1 cellular context compared by ENCODE assay signal in the genomic region with DNA sequence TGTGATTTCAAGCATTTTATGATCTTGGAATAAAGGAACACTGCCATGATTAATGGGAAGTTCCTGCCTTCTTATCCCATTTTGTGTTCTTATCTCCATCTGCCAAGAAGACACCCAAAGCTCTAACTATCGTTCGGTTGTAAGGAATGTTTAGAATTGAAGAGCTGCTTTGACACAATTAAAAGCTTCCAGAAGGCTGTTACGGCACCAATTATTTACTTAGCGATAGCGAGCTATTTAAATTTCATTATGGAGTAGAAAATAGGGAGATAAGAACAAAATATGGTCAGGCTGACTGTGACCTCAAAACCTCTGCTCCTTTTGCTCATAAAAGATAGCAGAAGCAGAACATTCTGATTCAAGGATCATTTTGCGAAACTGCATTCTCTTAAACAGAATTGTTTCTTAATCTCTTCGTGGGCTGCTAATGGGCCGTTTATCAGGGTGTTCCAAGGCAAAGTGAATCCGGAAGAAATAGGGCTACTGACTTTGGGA.
TF ChIP-seq lines count a peak whose summit lies in the region.

No MANE protein-coding gene starts in this region.

TF ChIP-seq in K562, 482 proteins besides CTCF, POLR2A, EP300 and RAD21 (continued from another document):
- TF ChIP-seq, protein P1, sequence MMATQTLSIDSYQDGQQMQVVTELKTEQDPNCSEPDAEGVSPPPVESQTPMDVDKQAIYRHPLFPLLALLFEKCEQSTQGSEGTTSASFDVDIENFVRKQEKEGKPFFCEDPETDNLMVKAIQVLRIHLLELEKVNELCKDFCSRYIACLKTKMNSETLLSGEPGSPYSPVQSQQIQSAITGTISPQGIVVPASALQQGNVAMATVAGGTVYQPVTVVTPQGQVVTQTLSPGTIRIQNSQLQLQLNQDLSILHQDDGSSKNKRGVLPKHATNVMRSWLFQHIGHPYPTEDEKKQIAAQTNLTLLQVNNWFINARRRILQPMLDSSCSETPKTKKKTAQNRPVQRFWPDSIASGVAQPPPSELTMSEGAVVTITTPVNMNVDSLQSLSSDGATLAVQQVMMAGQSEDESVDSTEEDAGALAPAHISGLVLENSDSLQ (IDR thresholded peaks at IDR 0.05) = no peak
- TF ChIP-seq, protein P2, sequence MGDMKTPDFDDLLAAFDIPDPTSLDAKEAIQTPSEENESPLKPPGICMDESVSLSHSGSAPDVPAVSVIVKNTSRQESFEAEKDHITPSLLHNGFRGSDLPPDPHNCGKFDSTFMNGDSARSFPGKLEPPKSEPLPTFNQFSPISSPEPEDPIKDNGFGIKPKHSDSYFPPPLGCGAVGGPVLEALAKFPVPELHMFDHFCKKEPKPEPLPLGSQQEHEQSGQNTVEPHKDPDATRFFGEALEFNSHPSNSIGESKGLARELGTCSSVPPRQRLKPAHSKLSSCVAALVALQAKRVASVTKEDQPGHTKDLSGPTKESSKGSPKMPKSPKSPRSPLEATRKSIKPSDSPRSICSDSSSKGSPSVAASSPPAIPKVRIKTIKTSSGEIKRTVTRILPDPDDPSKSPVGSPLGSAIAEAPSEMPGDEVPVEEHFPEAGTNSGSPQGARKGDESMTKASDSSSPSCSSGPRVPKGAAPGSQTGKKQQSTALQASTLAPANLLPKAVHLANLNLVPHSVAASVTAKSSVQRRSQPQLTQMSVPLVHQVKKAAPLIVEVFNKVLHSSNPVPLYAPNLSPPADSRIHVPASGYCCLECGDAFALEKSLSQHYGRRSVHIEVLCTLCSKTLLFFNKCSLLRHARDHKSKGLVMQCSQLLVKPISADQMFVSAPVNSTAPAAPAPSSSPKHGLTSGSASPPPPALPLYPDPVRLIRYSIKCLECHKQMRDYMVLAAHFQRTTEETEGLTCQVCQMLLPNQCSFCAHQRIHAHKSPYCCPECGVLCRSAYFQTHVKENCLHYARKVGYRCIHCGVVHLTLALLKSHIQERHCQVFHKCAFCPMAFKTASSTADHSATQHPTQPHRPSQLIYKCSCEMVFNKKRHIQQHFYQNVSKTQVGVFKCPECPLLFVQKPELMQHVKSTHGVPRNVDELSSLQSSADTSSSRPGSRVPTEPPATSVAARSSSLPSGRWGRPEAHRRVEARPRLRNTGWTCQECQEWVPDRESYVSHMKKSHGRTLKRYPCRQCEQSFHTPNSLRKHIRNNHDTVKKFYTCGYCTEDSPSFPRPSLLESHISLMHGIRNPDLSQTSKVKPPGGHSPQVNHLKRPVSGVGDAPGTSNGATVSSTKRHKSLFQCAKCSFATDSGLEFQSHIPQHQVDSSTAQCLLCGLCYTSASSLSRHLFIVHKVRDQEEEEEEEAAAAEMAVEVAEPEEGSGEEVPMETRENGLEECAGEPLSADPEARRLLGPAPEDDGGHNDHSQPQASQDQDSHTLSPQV (IDR thresholded peaks at IDR 0.05) = no peak
- TF ChIP-seq RFX5 (IDR thresholded peaks at IDR 0.05; ENCODE audit: low read depth, low read length) (no peak), BRCA1 (IDR thresholded peaks at IDR 0.05) (no peak), BRCA1 (CRISPR knock-in tag; IDR thresholded peaks at IDR 0.05) (no peak), TRIM28 (IDR thresholded peaks at IDR 0.05) (no peak), HDAC3 (IDR thresholded peaks at IDR 0.05; ENCODE audit: borderline replicate concordance, partially characterized antibody) (no peak), MAFK (IDR thresholded peaks at IDR 0.05; ENCODE audit: low read length) (no peak), PTBP1 (IDR thresholded peaks at IDR 0.05; ENCODE audit: low read depth, low read length) (no peak), SMARCA4 (IDR thresholded peaks at IDR 0.05) (peak; percentile 25; the same call in 1 of the 2 replicates), CBFA2T3 (IDR thresholded peaks at IDR 0.05) (peak; percentile 77), CTBP1 (IDR thresholded peaks at IDR 0.05; ENCODE audit: borderline replicate concordance) (no peak), PRPF4 (IDR thresholded peaks at IDR 0.05; ENCODE audit: insufficient read depth, low read depth, low read length, poor library complexity, severe bottlenecking) (no peak)
- TF ChIP-seq, protein P3, sequence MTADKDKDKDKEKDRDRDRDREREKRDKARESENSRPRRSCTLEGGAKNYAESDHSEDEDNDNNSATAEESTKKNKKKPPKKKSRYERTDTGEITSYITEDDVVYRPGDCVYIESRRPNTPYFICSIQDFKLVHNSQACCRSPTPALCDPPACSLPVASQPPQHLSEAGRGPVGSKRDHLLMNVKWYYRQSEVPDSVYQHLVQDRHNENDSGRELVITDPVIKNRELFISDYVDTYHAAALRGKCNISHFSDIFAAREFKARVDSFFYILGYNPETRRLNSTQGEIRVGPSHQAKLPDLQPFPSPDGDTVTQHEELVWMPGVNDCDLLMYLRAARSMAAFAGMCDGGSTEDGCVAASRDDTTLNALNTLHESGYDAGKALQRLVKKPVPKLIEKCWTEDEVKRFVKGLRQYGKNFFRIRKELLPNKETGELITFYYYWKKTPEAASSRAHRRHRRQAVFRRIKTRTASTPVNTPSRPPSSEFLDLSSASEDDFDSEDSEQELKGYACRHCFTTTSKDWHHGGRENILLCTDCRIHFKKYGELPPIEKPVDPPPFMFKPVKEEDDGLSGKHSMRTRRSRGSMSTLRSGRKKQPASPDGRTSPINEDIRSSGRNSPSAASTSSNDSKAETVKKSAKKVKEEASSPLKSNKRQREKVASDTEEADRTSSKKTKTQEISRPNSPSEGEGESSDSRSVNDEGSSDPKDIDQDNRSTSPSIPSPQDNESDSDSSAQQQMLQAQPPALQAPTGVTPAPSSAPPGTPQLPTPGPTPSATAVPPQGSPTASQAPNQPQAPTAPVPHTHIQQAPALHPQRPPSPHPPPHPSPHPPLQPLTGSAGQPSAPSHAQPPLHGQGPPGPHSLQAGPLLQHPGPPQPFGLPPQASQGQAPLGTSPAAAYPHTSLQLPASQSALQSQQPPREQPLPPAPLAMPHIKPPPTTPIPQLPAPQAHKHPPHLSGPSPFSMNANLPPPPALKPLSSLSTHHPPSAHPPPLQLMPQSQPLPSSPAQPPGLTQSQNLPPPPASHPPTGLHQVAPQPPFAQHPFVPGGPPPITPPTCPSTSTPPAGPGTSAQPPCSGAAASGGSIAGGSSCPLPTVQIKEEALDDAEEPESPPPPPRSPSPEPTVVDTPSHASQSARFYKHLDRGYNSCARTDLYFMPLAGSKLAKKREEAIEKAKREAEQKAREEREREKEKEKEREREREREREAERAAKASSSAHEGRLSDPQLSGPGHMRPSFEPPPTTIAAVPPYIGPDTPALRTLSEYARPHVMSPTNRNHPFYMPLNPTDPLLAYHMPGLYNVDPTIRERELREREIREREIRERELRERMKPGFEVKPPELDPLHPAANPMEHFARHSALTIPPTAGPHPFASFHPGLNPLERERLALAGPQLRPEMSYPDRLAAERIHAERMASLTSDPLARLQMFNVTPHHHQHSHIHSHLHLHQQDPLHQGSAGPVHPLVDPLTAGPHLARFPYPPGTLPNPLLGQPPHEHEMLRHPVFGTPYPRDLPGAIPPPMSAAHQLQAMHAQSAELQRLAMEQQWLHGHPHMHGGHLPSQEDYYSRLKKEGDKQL (CRISPR knock-in tag; IDR thresholded peaks at IDR 0.05; ENCODE audit: borderline replicate concordance) = no peak
- TF ChIP-seq, protein P4, sequence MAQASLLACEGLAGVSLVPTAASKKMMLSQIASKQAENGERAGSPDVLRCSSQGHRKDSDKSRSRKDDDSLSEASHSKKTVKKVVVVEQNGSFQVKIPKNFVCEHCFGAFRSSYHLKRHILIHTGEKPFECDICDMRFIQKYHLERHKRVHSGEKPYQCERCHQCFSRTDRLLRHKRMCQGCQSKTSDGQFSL (CRISPR knock-in tag; IDR thresholded peaks at IDR 0.05) = no peak
- TF ChIP-seq, protein P4 (tag; IDR thresholded peaks at IDR 0.05) = no peak
- TF ChIP-seq, protein P5, sequence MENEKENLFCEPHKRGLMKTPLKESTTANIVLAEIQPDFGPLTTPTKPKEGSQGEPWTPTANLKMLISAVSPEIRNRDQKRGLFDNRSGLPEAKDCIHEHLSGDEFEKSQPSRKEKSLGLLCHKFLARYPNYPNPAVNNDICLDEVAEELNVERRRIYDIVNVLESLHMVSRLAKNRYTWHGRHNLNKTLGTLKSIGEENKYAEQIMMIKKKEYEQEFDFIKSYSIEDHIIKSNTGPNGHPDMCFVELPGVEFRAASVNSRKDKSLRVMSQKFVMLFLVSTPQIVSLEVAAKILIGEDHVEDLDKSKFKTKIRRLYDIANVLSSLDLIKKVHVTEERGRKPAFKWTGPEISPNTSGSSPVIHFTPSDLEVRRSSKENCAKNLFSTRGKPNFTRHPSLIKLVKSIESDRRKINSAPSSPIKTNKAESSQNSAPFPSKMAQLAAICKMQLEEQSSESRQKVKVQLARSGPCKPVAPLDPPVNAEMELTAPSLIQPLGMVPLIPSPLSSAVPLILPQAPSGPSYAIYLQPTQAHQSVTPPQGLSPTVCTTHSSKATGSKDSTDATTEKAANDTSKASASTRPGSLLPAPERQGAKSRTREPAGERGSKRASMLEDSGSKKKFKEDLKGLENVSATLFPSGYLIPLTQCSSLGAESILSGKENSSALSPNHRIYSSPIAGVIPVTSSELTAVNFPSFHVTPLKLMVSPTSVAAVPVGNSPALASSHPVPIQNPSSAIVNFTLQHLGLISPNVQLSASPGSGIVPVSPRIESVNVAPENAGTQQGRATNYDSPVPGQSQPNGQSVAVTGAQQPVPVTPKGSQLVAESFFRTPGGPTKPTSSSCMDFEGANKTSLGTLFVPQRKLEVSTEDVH (IDR thresholded peaks at IDR 0.05; ENCODE audit: low read depth, partially characterized antibody) = no peak
- TF ChIP-seq, protein P6, sequence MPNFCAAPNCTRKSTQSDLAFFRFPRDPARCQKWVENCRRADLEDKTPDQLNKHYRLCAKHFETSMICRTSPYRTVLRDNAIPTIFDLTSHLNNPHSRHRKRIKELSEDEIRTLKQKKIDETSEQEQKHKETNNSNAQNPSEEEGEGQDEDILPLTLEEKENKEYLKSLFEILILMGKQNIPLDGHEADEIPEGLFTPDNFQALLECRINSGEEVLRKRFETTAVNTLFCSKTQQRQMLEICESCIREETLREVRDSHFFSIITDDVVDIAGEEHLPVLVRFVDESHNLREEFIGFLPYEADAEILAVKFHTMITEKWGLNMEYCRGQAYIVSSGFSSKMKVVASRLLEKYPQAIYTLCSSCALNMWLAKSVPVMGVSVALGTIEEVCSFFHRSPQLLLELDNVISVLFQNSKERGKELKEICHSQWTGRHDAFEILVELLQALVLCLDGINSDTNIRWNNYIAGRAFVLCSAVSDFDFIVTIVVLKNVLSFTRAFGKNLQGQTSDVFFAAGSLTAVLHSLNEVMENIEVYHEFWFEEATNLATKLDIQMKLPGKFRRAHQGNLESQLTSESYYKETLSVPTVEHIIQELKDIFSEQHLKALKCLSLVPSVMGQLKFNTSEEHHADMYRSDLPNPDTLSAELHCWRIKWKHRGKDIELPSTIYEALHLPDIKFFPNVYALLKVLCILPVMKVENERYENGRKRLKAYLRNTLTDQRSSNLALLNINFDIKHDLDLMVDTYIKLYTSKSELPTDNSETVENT (CRISPR knock-in tag; IDR thresholded peaks at IDR 0.05) = no peak
